In genomic region chr1:205255941-205256780, GRCh38 we compare ENCODE assay signal across 7 cellular contexts. TPM values are rescaled to one million over a fixed set of nuclear protein-coding genes. Genes with fewer than 3 reads are reported as not detected.
A peak's percentile ranks its signal among the peaks of the same experiment; 100 is the strongest.
DNase-seq lines count a peak whose midpoint lies in the region; ATAC-seq, FAIRE-seq and TF ChIP-seq lines count a peak whose summit lies in the region.

No MANE protein-coding gene starts in this region.

- H3K79me2 ChIP-seq in Loucy (ENCODE audit: insufficient read depth, low read length): no peaks in the 10 kb centered on the region
- no peaks in the 10 kb centered on the region for H3K79me2 ChIP-seq in neural progenitor cell (ENCODE audit: low read depth)

- DNase-seq in GM12892 (ENCODE audit: insufficient read length): peak; percentile 65
- DNase-seq in RKO (ENCODE audit: low spot score): peak; percentile 80
- peak; percentile 74 for DNase-seq in activated T-helper 1 cell treated with anti-CD3 and anti-CD28 coated beads, Interleukin-12 subunit alpha, Interleukin-12 subunit beta, Interleukin-2, Interleukin-4 antibody, amounts not matched to agents 30 ng/mL and 10 ng/mL and 1 ng/mL, durations not matched to agents 14 hours and 24 hours and 36 hours (ENCODE audit: low spot score)
- peak; percentile 90 for DNase-seq in fibroblast of the aortic adventitia (ENCODE audit: low read depth)
- peak; percentile 84 for DNase-seq in neural progenitor cell (ENCODE audit: low spot score)
- DNase-seq in stimulated activated naive CD8-positive, alpha-beta T cell treated with anti-CD3 and anti-CD28 coated beads, Interleukin-15, amount 100 ng/mL, for 72 hours: peak; percentile 81 to 86

- H3K27ac ChIP-seq in neural progenitor cell: no peak overlapping the region

- no peak for TF ChIP-seq POLR2A in GM12892 (IDR thresholded peaks at IDR 0.05; ENCODE audit: low read depth, low read length)

- no peaks in the 10 kb centered on the region for H3K9me2 ChIP-seq in Loucy (replicated peaks; ENCODE audit: low read depth, low read length)

- no peak overlapping the region for H3K27ac Mint-ChIP-seq in activated T-helper 1 cell treated with anti-CD3 and anti-CD28 coated beads, Interleukin-12 subunit alpha, Interleukin-12 subunit beta, Interleukin-2, Interleukin-4 antibody, amounts not matched to agents 30 ng/mL and 10 ng/mL and 1 ng/mL, durations not matched to agents 14 hours and 24 hours and 36 hours
- peak overlapping the region; percentile 70 for H3K27ac Mint-ChIP-seq in neural progenitor cell
- H3K27ac Mint-ChIP-seq in stimulated activated naive CD8-positive, alpha-beta T cell treated with anti-CD3 and anti-CD28 coated beads, Interleukin-15, amount 100 ng/mL, for 72 hours: no peak overlapping the region

- peak; percentile 86 for FAIRE-seq in GM12892 (lab: Jason Lieb, UNC)

- TF ChIP-seq CTCF in Loucy (conservative IDR thresholded peaks at IDR 0.05; ENCODE audit: low read length): peak; percentile 96
- TF ChIP-seq CTCF in fibroblast of the aortic adventitia (IDR thresholded peaks at IDR 0.05; ENCODE audit: insufficient read depth, low read length): peak; percentile 95
- peak; percentile 94 for TF ChIP-seq CTCF in neural progenitor cell (IDR thresholded peaks at IDR 0.05)

- no peak overlapping the region for H3K4me3 Mint-ChIP-seq in activated T-helper 1 cell treated with anti-CD3 and anti-CD28 coated beads, Interleukin-12 subunit alpha, Interleukin-12 subunit beta, Interleukin-2, Interleukin-4 antibody, amounts not matched to agents 30 ng/mL and 10 ng/mL and 1 ng/mL, durations not matched to agents 14 hours and 24 hours and 36 hours
- H3K4me3 Mint-ChIP-seq in neural progenitor cell: no peak overlapping the region
- H3K4me3 Mint-ChIP-seq in stimulated activated naive CD8-positive, alpha-beta T cell treated with anti-CD3 and anti-CD28 coated beads, Interleukin-15, amount 100 ng/mL, for 72 hours: no peak overlapping the region

- H3K4me1 ChIP-seq in Loucy (ENCODE audit: insufficient read depth, low read length, poor library complexity, severe bottlenecking) (peaks cover 2% of the 10 kb centered on the region), neural progenitor cell (peaks cover 19% of the 10 kb centered on the region)

- peaks cover 25% of the 10 kb centered on the region for H3K4me1 Mint-ChIP-seq in activated T-helper 1 cell treated with anti-CD3 and anti-CD28 coated beads, Interleukin-12 subunit alpha, Interleukin-12 subunit beta, Interleukin-2, Interleukin-4 antibody, amounts not matched to agents 30 ng/mL and 10 ng/mL and 1 ng/mL, durations not matched to agents 14 hours and 24 hours and 36 hours (ENCODE audit: low read depth)
- peaks cover 16% of the 10 kb centered on the region for H3K4me1 Mint-ChIP-seq in neural progenitor cell
- peaks cover 41% of the 10 kb centered on the region for H3K4me1 Mint-ChIP-seq in stimulated activated naive CD8-positive, alpha-beta T cell treated with anti-CD3 and anti-CD28 coated beads, Interleukin-15, amount 100 ng/mL, for 72 hours

- no peaks in the 10 kb centered on the region for H3K36me3 Mint-ChIP-seq in activated T-helper 1 cell treated with anti-CD3 and anti-CD28 coated beads, Interleukin-12 subunit alpha, Interleukin-12 subunit beta, Interleukin-2, Interleukin-4 antibody, amounts not matched to agents 30 ng/mL and 10 ng/mL and 1 ng/mL, durations not matched to agents 14 hours and 24 hours and 36 hours (ENCODE audit: low read depth)
- no peaks in the 10 kb centered on the region for H3K36me3 Mint-ChIP-seq in neural progenitor cell

- H3K4me3 ChIP-seq in Loucy (ENCODE audit: low read length, poor library complexity, severe bottlenecking) (no peak overlapping the region), fibroblast of the aortic adventitia (ENCODE audit: low read depth, low read length) (no peak overlapping the region), neural progenitor cell (no peak overlapping the region)

- H3K9ac ChIP-seq in Loucy (ENCODE audit: low read depth, low read length, poor library complexity, severe bottlenecking): no peak overlapping the region
- no peak overlapping the region for H3K9ac ChIP-seq in neural progenitor cell

- intact Hi-C loops in activated T-helper 1 cell treated with anti-CD3 and anti-CD28 coated beads, Interleukin-12 subunit alpha, Interleukin-12 subunit beta, Interleukin-2, Interleukin-4 antibody, amounts not matched to agents 30 ng/mL and 10 ng/mL and 1 ng/mL, durations not matched to agents 14 hours and 24 hours and 36 hours (cut with micrococcal nuclease): loop anchor here (1.0 to 5.0 kb wide), 7 partner anchors 27 to 281 kb away; partner anchors contain the start of gene DSTYK

- H2AFZ ChIP-seq in Loucy (ENCODE audit: low read length): 0 out of 2 replicates have a peak overlapping the region, but pooled peaks have one; percentile 39
- H2AFZ ChIP-seq in neural progenitor cell (replicated peaks): no peak overlapping the region

- no peak overlapping the region for H3K4me2 ChIP-seq in Loucy (ENCODE audit: low read depth, low read length, poor library complexity, severe bottlenecking)
- H3K4me2 ChIP-seq in neural progenitor cell: no peak overlapping the region

- H3K9me3 ChIP-seq in Loucy (ENCODE audit: insufficient read depth, low read depth, low read length) (no peaks in the 10 kb centered on the region), neural progenitor cell (ENCODE audit: low read depth) (no peaks in the 10 kb centered on the region)

- H4K20me1 ChIP-seq in Loucy (ENCODE audit: insufficient read depth, low read length, poor library complexity, severe bottlenecking): no peaks in the 10 kb centered on the region
- peaks cover 12% of the 10 kb centered on the region for H4K20me1 ChIP-seq in neural progenitor cell (ENCODE audit: low read depth)

- peak; percentile 96 for ATAC-seq in stimulated activated naive CD8-positive, alpha-beta T cell treated with anti-CD3 and anti-CD28 coated beads, Interleukin-15, amount 100 ng/mL, for 72 hours

- H3K36me3 ChIP-seq in Loucy (ENCODE audit: insufficient read depth, low read length) (no peaks in the 10 kb centered on the region), neural progenitor cell (no peaks in the 10 kb centered on the region)

- H3F3A ChIP-seq in Loucy (ENCODE audit: low read depth) (no peaks in the 10 kb centered on the region), neural progenitor cell (ENCODE audit: low read depth) (no peaks in the 10 kb centered on the region)

- no peaks in the 10 kb centered on the region for H3K9me3 Mint-ChIP-seq in activated T-helper 1 cell treated with anti-CD3 and anti-CD28 coated beads, Interleukin-12 subunit alpha, Interleukin-12 subunit beta, Interleukin-2, Interleukin-4 antibody, amounts not matched to agents 30 ng/mL and 10 ng/mL and 1 ng/mL, durations not matched to agents 14 hours and 24 hours and 36 hours
- no peaks in the 10 kb centered on the region for H3K9me3 Mint-ChIP-seq in neural progenitor cell
- no peaks in the 10 kb centered on the region for H3K9me3 Mint-ChIP-seq in stimulated activated naive CD8-positive, alpha-beta T cell treated with anti-CD3 and anti-CD28 coated beads, Interleukin-15, amount 100 ng/mL, for 72 hours

- no peaks in the 10 kb centered on the region for H3K27me3 Mint-ChIP-seq in activated T-helper 1 cell treated with anti-CD3 and anti-CD28 coated beads, Interleukin-12 subunit alpha, Interleukin-12 subunit beta, Interleukin-2, Interleukin-4 antibody, amounts not matched to agents 30 ng/mL and 10 ng/mL and 1 ng/mL, durations not matched to agents 14 hours and 24 hours and 36 hours (ENCODE audit: insufficient read depth)
- peaks cover 2% of the 10 kb centered on the region for H3K27me3 Mint-ChIP-seq in neural progenitor cell (ENCODE audit: insufficient read depth, low read depth)
- peaks cover 10% of the 10 kb centered on the region for H3K27me3 Mint-ChIP-seq in stimulated activated naive CD8-positive, alpha-beta T cell treated with anti-CD3 and anti-CD28 coated beads, Interleukin-15, amount 100 ng/mL, for 72 hours

- H3K27me3 ChIP-seq in Loucy (ENCODE audit: insufficient read depth, low read length, poor library complexity, severe bottlenecking) (no peaks in the 10 kb centered on the region), neural progenitor cell (no peaks in the 10 kb centered on the region)

RNA-seq across cellular contexts. Expression of gene TMCC2, which starts 28.4 kb away (rescaled TPM):
- polyA plus RNA-seq in GM12892 (2012; ENCODE audit: missing spikeins): 1.1 TPM
- total RNA-seq in activated T-helper 1 cell treated with anti-CD3 and anti-CD28 coated beads, Interleukin-12 subunit alpha, Interleukin-12 subunit beta, Interleukin-2, Interleukin-4 antibody, amounts not matched to agents 30 ng/mL and 10 ng/mL and 1 ng/mL, durations not matched to agents 14 hours and 24 hours and 36 hours: 25.0 and 25.2 TPM in 2 replicates
- total RNA-seq in fibroblast of the aortic adventitia (ENCODE audit: low replicate concordance) (2.5 and 7.0 TPM in 2 replicates), neural progenitor cell (ENCODE audit: low replicate concordance) (7.1 and 12.1 TPM in 2 replicates)

RNA-seq across cellular contexts. Expression of gene DSTYK, which starts 44.7 kb away (rescaled TPM):
- 2.0 TPM for polyA plus RNA-seq in GM12892 (2012; ENCODE audit: missing spikeins)
- 34.2 and 35.9 TPM in 2 replicates for total RNA-seq in activated T-helper 1 cell treated with anti-CD3 and anti-CD28 coated beads, Interleukin-12 subunit alpha, Interleukin-12 subunit beta, Interleukin-2, Interleukin-4 antibody, amounts not matched to agents 30 ng/mL and 10 ng/mL and 1 ng/mL, durations not matched to agents 14 hours and 24 hours and 36 hours
- total RNA-seq in fibroblast of the aortic adventitia (ENCODE audit: low replicate concordance) (16.1 and 23.7 TPM in 2 replicates), neural progenitor cell (ENCODE audit: low replicate concordance) (12.1 and 13.0 TPM in 2 replicates)
